In the genomic region with DNA sequence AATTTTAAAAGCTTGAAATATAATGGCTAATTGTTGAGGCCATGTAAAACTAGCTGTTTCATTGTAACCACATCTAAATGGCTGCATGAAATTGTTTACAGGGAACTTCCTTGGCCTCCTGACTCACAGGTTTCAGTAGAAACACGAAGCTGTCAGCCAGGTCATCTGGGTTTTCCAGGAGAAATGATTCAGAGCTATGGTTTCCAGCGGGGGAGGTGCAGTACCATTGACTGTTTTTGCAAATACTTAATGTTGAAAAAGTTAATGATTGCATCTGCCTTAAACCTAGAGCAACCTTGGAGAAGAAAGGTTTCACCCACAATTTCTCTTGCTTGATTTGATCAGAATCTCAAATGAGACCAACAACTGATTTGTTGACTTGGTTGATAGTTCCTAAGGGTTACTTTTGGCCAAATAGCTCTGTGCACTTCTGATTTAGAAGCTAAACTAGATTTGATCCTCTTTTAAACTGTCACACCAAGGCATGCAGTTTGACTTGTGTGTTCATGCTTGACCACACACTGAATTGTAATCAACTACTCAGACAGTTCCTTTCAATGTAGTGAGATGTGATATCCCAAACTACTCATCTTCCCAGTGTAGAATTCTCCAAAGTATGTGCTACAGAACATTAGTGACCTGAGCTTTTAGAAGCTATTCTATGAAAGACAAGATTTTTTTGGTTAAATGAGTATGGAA, we compare ENCODE assay signal across 11 cellular contexts.
DNase-seq lines count a peak whose midpoint lies in the region; ATAC-seq, FAIRE-seq and TF ChIP-seq lines count a peak whose summit lies in the region.
"Had no signal": no experiment of that assay in that cellular context is flagged by ENCODE, and none has a peak within 500 bp of the region (broad histone marks: within the 10 kb centered on the region; RNA-seq: fewer than 3 reads in every experiment).

No MANE protein-coding gene starts in this region.

- H4K20me1 ChIP-seq in endothelial cell of umbilical vein (replicated peaks; ENCODE audit: control insufficient read depth, extremely low read depth, insufficient read depth, low read length) = no peaks in the 10 kb centered on the region
- H4K20me1 ChIP-seq in smooth muscle cell (ENCODE audit: low read depth) = no peaks in the 10 kb centered on the region

- DNase-seq in activated CD8-positive, alpha-beta T cell treated with anti-CD3 and anti-CD28 coated beads for 36 hours = peak; percentile 37
- no peak for DNase-seq in activated CD8-positive, alpha-beta T cell treated with anti-CD3 and anti-CD28 coated beads, Interleukin-2, amount 10 ng/mL, durations not matched to agents 7 days and 5 days
- DNase-seq in endothelial cell of umbilical vein (ENCODE audit: low read depth, low spot score) (peak; percentile 3), smooth muscle cell (lab: John Stamatoyannopoulos, UW; ENCODE audit: unreplicated experiment) (no peak), DMS153 (lab: John Stamatoyannopoulos, UW) (no peak), middle frontal gyrus (ENCODE audit: extremely low spot score, low spot score) (no peak)
- DNase-seq: activated CD4-positive, alpha-beta T cell treated with anti-CD3 and anti-CD28 coated beads for 1 hour had no signal

- H3K9ac ChIP-seq in endothelial cell of umbilical vein (replicated peaks; ENCODE audit: extremely low read depth, insufficient read depth, low read length) (no peak overlapping the region), smooth muscle cell (ENCODE audit: low read depth) (peak overlapping the region; percentile 42)

- intact Hi-C loops in activated CD8-positive, alpha-beta T cell treated with anti-CD3 and anti-CD28 coated beads for 36 hours (cut with micrococcal nuclease) = no loop called here
- intact Hi-C loops in endothelial cell of umbilical vein (cut with micrococcal nuclease) = no loop called here

- no peak overlapping the region for H3K27ac Mint-ChIP-seq in activated CD8-positive, alpha-beta T cell treated with anti-CD3 and anti-CD28 coated beads for 36 hours
- H3K27ac Mint-ChIP-seq in activated CD8-positive, alpha-beta T cell treated with anti-CD3 and anti-CD28 coated beads, Interleukin-2, amount 10 ng/mL, durations not matched to agents 7 days and 5 days = no peak overlapping the region

- H3K4me3 Mint-ChIP-seq in activated CD8-positive, alpha-beta T cell treated with anti-CD3 and anti-CD28 coated beads for 36 hours = no peak overlapping the region
- no peak overlapping the region for H3K4me3 Mint-ChIP-seq in activated CD8-positive, alpha-beta T cell treated with anti-CD3 and anti-CD28 coated beads, Interleukin-2, amount 10 ng/mL, durations not matched to agents 7 days and 5 days

- no peaks in the 10 kb centered on the region for H3K27me3 ChIP-seq in endothelial cell of umbilical vein (ENCODE audit: control insufficient read depth in 2 of 2, insufficient read depth in 2 of 2, low read length in 2 of 2)
- H3K27me3 ChIP-seq in smooth muscle cell (ENCODE audit: low read depth) = no peaks in the 10 kb centered on the region

- H3K27me3 Mint-ChIP-seq in activated CD8-positive, alpha-beta T cell treated with anti-CD3 and anti-CD28 coated beads for 36 hours = no peaks in the 10 kb centered on the region
- H3K27me3 Mint-ChIP-seq in activated CD8-positive, alpha-beta T cell treated with anti-CD3 and anti-CD28 coated beads, Interleukin-2, amount 10 ng/mL, durations not matched to agents 7 days and 5 days (ENCODE audit: low read depth) = no peaks in the 10 kb centered on the region

- no peaks in the 10 kb centered on the region for H3K36me3 Mint-ChIP-seq in activated CD8-positive, alpha-beta T cell treated with anti-CD3 and anti-CD28 coated beads for 36 hours (ENCODE audit: low read depth)
- no peaks in the 10 kb centered on the region for H3K36me3 Mint-ChIP-seq in activated CD8-positive, alpha-beta T cell treated with anti-CD3 and anti-CD28 coated beads, Interleukin-2, amount 10 ng/mL, durations not matched to agents 7 days and 5 days (ENCODE audit: low read depth)

- H3K4me1 ChIP-seq in endothelial cell of umbilical vein (ENCODE audit: control insufficient read depth, extremely low read depth, insufficient read depth, low read length) = no peaks in the 10 kb centered on the region
- H3K4me1 ChIP-seq in smooth muscle cell (ENCODE audit: low read depth) = peaks cover 14% of the 10 kb centered on the region

- CTCF ChIA-PET in activated CD8-positive, alpha-beta T cell treated with anti-CD3 and anti-CD28 coated beads for 36 hours (lab: Charles Lee) = no interaction called here
- CTCF ChIA-PET in activated CD8-positive, alpha-beta T cell treated with anti-CD3 and anti-CD28 coated beads, Interleukin-2, amount 10 ng/mL, durations not matched to agents 7 days and 5 days (lab: Charles Lee) = no interaction called here
- CTCF ChIA-PET in endothelial cell of umbilical vein (lab: Charles Lee) = no interaction called here

- TF ChIP-seq POLR2A in endothelial cell of umbilical vein (IDR thresholded peaks at IDR 0.05; ENCODE audit: low read depth, low read length) = no peak

- dilution Hi-C loops in endothelial cell of umbilical vein (cut with MboI; ENCODE audit: extremely low pct_ligation_motif_present, low sequenced_read_pairs) = no loop called here

- POLR2A ChIA-PET in activated CD8-positive, alpha-beta T cell treated with anti-CD3 and anti-CD28 coated beads for 36 hours (lab: Charles Lee) = no interaction called here
- POLR2A ChIA-PET in activated CD8-positive, alpha-beta T cell treated with anti-CD3 and anti-CD28 coated beads, Interleukin-2, amount 10 ng/mL, durations not matched to agents 7 days and 5 days (lab: Charles Lee) = no interaction called here
- POLR2A ChIA-PET in endothelial cell of umbilical vein (lab: Charles Lee) = no interaction called here

- H3K9me3 ChIP-seq in endothelial cell of umbilical vein (replicated peaks; ENCODE audit: control insufficient read depth, insufficient read depth, low read length) = no peaks in the 10 kb centered on the region
- no peaks in the 10 kb centered on the region for H3K9me3 ChIP-seq in smooth muscle cell (replicated peaks; ENCODE audit: low read depth)

- peak; percentile 42 for ATAC-seq in activated CD8-positive, alpha-beta T cell treated with anti-CD3 and anti-CD28 coated beads for 36 hours
- ATAC-seq in activated CD8-positive, alpha-beta T cell treated with anti-CD3 and anti-CD28 coated beads, Interleukin-2, amount 10 ng/mL, durations not matched to agents 7 days and 5 days = no peak
- ATAC-seq in HG03442 (IDR thresholded peaks at IDR 0.05; ENCODE audit: unreplicated experiment) = peak; percentile 70
- ATAC-seq in GM21723 (IDR thresholded peaks at IDR 0.05; ENCODE audit: unreplicated experiment) = no peak

- no peak overlapping the region for H2AFZ ChIP-seq in endothelial cell of umbilical vein (ENCODE audit: low read depth, low read length)
- no peak overlapping the region for H2AFZ ChIP-seq in smooth muscle cell (ENCODE audit: low read depth)

- H3K4me3 ChIP-seq in endothelial cell of umbilical vein (replicated peaks in 1 of 3; ENCODE audit: insufficient read depth in 1 of 3, low read depth in 1 of 3, low read length in 3 of 3) (no peak overlapping the region), smooth muscle cell (no peak overlapping the region)

- WGBS in smooth muscle cell (ENCODE audit: low lambda C conversion rate) = 33% methylated on average over 2 of the region's 2 CpGs

- no peaks in the 10 kb centered on the region for H3K36me3 ChIP-seq in endothelial cell of umbilical vein (ENCODE audit: control insufficient read depth in 2 of 2, extremely low read depth in 1 of 2, insufficient read depth in 2 of 2, low read length in 2 of 2)
- no peaks in the 10 kb centered on the region for H3K36me3 ChIP-seq in smooth muscle cell (ENCODE audit: low read depth)

- BruUV-seq in endothelial cell of umbilical vein (replicated peaks; lab: Mats Ljungman, UMichigan) = no TSS peak

- no peak overlapping the region for H3K4me2 ChIP-seq in endothelial cell of umbilical vein (ENCODE audit: insufficient read depth, low read length)
- H3K4me2 ChIP-seq in smooth muscle cell = peak overlapping the region; percentile 65

- H3K79me2 ChIP-seq in endothelial cell of umbilical vein (ENCODE audit: control insufficient read depth, insufficient read depth, low read length) (no peaks in the 10 kb centered on the region), smooth muscle cell (ENCODE audit: low read depth) (no peaks in the 10 kb centered on the region)

- peaks cover 4% of the 10 kb centered on the region for H3K9me3 Mint-ChIP-seq in activated CD8-positive, alpha-beta T cell treated with anti-CD3 and anti-CD28 coated beads for 36 hours
- no peaks in the 10 kb centered on the region for H3K9me3 Mint-ChIP-seq in activated CD8-positive, alpha-beta T cell treated with anti-CD3 and anti-CD28 coated beads, Interleukin-2, amount 10 ng/mL, durations not matched to agents 7 days and 5 days (ENCODE audit: insufficient read depth)

- H3K27ac ChIP-seq in endothelial cell of umbilical vein (ENCODE audit: insufficient read depth, low read depth, low read length) (no peak overlapping the region), smooth muscle cell (ENCODE audit: low read depth) (peak overlapping the region; percentile 88)

- no peaks in the 10 kb centered on the region for H3F3A ChIP-seq in smooth muscle cell (ENCODE audit: low read depth)

- no peak for FAIRE-seq in endothelial cell of umbilical vein (lab: Jason Lieb, UNC)
- FAIRE-seq: colon, GM12892 had no signal

- no peaks in the 10 kb centered on the region for H3K9me1 ChIP-seq in endothelial cell of umbilical vein (replicated peaks; ENCODE audit: control insufficient read depth, extremely low read depth, insufficient read depth, low read length)

- H3K4me1 Mint-ChIP-seq in activated CD8-positive, alpha-beta T cell treated with anti-CD3 and anti-CD28 coated beads for 36 hours (ENCODE audit: low read depth) = no peaks in the 10 kb centered on the region
- H3K4me1 Mint-ChIP-seq in activated CD8-positive, alpha-beta T cell treated with anti-CD3 and anti-CD28 coated beads, Interleukin-2, amount 10 ng/mL, durations not matched to agents 7 days and 5 days (ENCODE audit: low read depth) = no peaks in the 10 kb centered on the region

- TF ChIP-seq CTCF in activated CD8-positive, alpha-beta T cell treated with anti-CD3 and anti-CD28 coated beads for 36 hours (IDR thresholded peaks at IDR 0.05) = no peak
- TF ChIP-seq CTCF in endothelial cell of umbilical vein (IDR thresholded peaks at IDR 0.05; ENCODE audit: extremely low read depth in 1 of 2, insufficient read depth in 1 of 2, low read depth in 1 of 2, low read length in 2 of 2) = no peak
- TF ChIP-seq CTCF in smooth muscle cell (IDR thresholded peaks at IDR 0.05; ENCODE audit: borderline replicate concordance, insufficient read depth, poor library complexity, severe bottlenecking) = no peak

TF ChIP-seq in endothelial cell of umbilical vein, 7 proteins besides CTCF, POLR2A, EP300 and RAD21:
- TF ChIP-seq FOS (IDR thresholded peaks at IDR 0.05; ENCODE audit: borderline replicate concordance, insufficient read depth, low read length) (peak; percentile 31), GATA2 (IDR thresholded peaks at IDR 0.05; ENCODE audit: insufficient read depth, insufficient read length, low read depth, low read length) (no peak)

Comparison
In these comparisons a context has a peak if more than half of its experiments do, and no peak if none do; other contexts are left out.
1. ATAC-seq: peak in activated CD8-positive, alpha-beta T cell treated with anti-CD3 and anti-CD28 coated beads for 36 hours (single experiment) and HG03442 (single experiment); none in activated CD8-positive, alpha-beta T cell treated with anti-CD3 and anti-CD28 coated beads, Interleukin-2, amount 10 ng/mL, durations not matched to agents 7 days and 5 days (single experiment) and GM21723 (single experiment).
2. DNase-seq: peak in activated CD8-positive, alpha-beta T cell treated with anti-CD3 and anti-CD28 coated beads for 36 hours (single experiment) and endothelial cell of umbilical vein (single experiment); none in activated CD8-positive, alpha-beta T cell treated with anti-CD3 and anti-CD28 coated beads, Interleukin-2, amount 10 ng/mL, durations not matched to agents 7 days and 5 days (single experiment), smooth muscle cell (single experiment), DMS153 (single experiment) and middle frontal gyrus (single experiment).